Comparison of ENCODE assay signal across 1 cellular context in genomic region chr19:13060233-13060963, GRCh38.
A peak's percentile ranks its signal among the peaks of the same experiment; 100 is the strongest.
TF ChIP-seq lines count a peak whose summit lies in the region.

No MANE protein-coding gene starts in this region.

TF ChIP-seq in K562, 482 proteins besides CTCF, POLR2A, EP300 and RAD21:
- no peak for TF ChIP-seq CREBBP (IDR thresholded peaks at IDR 0.05; ENCODE audit: low read depth, low read length)
- no peak for TF ChIP-seq ZNF830 (CRISPR knock-in tag; IDR thresholded peaks at IDR 0.05)
- no peak for TF ChIP-seq ZKSCAN1 (IDR thresholded peaks at IDR 0.05; ENCODE audit: low read depth, low read length)
- no peak for TF ChIP-seq ZNF407 (IDR thresholded peaks at IDR 0.05; ENCODE audit: low read depth)
- peak; percentile 65 for TF ChIP-seq ZNF740 (CRISPR knock-in tag; IDR thresholded peaks at IDR 0.05)
- TF ChIP-seq ZNF740 (tag; IDR thresholded peaks at IDR 0.05) = peak in 1 of 2 experiments; percentile 20; a peak in 1 of 4 replicates
- TF ChIP-seq ZNF253 (CRISPR knock-in tag; conservative IDR thresholded peaks at IDR 0.05) = no peak
- 0 out of 2 replicates have a peak, but pooled peaks have one; percentile 17 for TF ChIP-seq RERE (CRISPR knock-in tag; IDR thresholded peaks at IDR 0.05; ENCODE audit: borderline replicate concordance)
